ENCODE assay signal across 1 cellular context in genomic region chr5:177554474-177555111, GRCh38.
TF ChIP-seq lines count a peak whose summit lies in the region.

FAM193B (minus strand) TSS chr5:177554563; CDS start chr5:177554458, 105 bp downstream.

TF ChIP-seq in HepG2, 621 proteins besides CTCF, POLR2A, EP300 and RAD21 (continued from another document and continues in another):
- peak; percentile 38; the same call in 1 of the 2 replicates for TF ChIP-seq ZGPAT (CRISPR knock-in tag; IDR thresholded peaks at IDR 0.05)
- TF ChIP-seq THAP8 (CRISPR knock-in tag; IDR thresholded peaks at IDR 0.05; ENCODE audit: borderline replicate concordance) = no peak
- TF ChIP-seq SCMH1 (CRISPR knock-in tag; IDR thresholded peaks at IDR 0.05; ENCODE audit: borderline replicate concordance) = no peak
- no peak for TF ChIP-seq PHB2 (IDR thresholded peaks at IDR 0.05; ENCODE audit: partially characterized antibody)
- TF ChIP-seq TEAD3 (CRISPR knock-in tag; optimal IDR thresholded peaks at IDR 0.05; ENCODE audit: borderline replicate concordance) = peak; percentile 45
- TF ChIP-seq ZNF878 (CRISPR knock-in tag; IDR thresholded peaks at IDR 0.05) = no peak
- no peak for TF ChIP-seq CCAR2 (optimal IDR thresholded peaks at IDR 0.05; ENCODE audit: low read depth, low read length)
- no peak for TF ChIP-seq TRAFD1 (CRISPR knock-in tag; IDR thresholded peaks at IDR 0.05; ENCODE audit: borderline replicate concordance)
- peak; percentile 81; the same call in 1 of the 2 replicates for TF ChIP-seq ZFP37 (CRISPR knock-in tag; IDR thresholded peaks at IDR 0.05; ENCODE audit: borderline replicate concordance)
- no peak for TF ChIP-seq RFX1 (IDR thresholded peaks at IDR 0.05)
- TF ChIP-seq ZNF788 (CRISPR knock-in tag; IDR thresholded peaks at IDR 0.05; ENCODE audit: borderline replicate concordance) = no peak
- no peak for TF ChIP-seq ZSCAN12 (CRISPR knock-in tag; IDR thresholded peaks at IDR 0.05)
- TF ChIP-seq ZBTB34 (CRISPR knock-in tag; IDR thresholded peaks at IDR 0.05) = no peak
- no peak for TF ChIP-seq ZNF674 (CRISPR knock-in tag; IDR thresholded peaks at IDR 0.05; ENCODE audit: low read depth)
- no peak for TF ChIP-seq BORCS8-MEF2B (CRISPR knock-in tag; IDR thresholded peaks at IDR 0.05)
- TF ChIP-seq MIXL1 (CRISPR knock-in tag; IDR thresholded peaks at IDR 0.05) = 0 out of 2 replicates have a peak, but pooled peaks have one; percentile 31
- no peak for TF ChIP-seq JARID2 (CRISPR knock-in tag; IDR thresholded peaks at IDR 0.05; ENCODE audit: insufficient replicate concordance)
- TF ChIP-seq ZNF747 (CRISPR knock-in tag; IDR thresholded peaks at IDR 0.05; ENCODE audit: borderline replicate concordance) = no peak
- TF ChIP-seq SIN3B (IDR thresholded peaks at IDR 0.05; ENCODE audit: low read length) = no peak
- TF ChIP-seq ZNF800 (CRISPR knock-in tag; IDR thresholded peaks at IDR 0.05) = no peak
- TF ChIP-seq GATAD2A (CRISPR knock-in tag; IDR thresholded peaks at IDR 0.05) = peak; percentile 49
- 0 out of 2 replicates have a peak, but pooled peaks have one; percentile 31 for TF ChIP-seq TFDP1 (CRISPR knock-in tag; IDR thresholded peaks at IDR 0.05; ENCODE audit: borderline replicate concordance)
- peak; percentile 91 for TF ChIP-seq ZNF574 (CRISPR knock-in tag; IDR thresholded peaks at IDR 0.05)
- TF ChIP-seq ARNT (IDR thresholded peaks at IDR 0.05) = no peak
- TF ChIP-seq GZF1 (CRISPR knock-in tag; IDR thresholded peaks at IDR 0.05) = no peak
- TF ChIP-seq PHF5A (CRISPR knock-in tag; IDR thresholded peaks at IDR 0.05; ENCODE audit: low read depth, unreplicated experiment) = no peak
- no peak for TF ChIP-seq CBX1 (IDR thresholded peaks at IDR 0.05; ENCODE audit: low read depth)
- no peak for TF ChIP-seq ZFP62 (CRISPR knock-in tag; IDR thresholded peaks at IDR 0.05)
- peak; percentile 18; the same call in 1 of the 2 replicates for TF ChIP-seq TFAP4 (IDR thresholded peaks at IDR 0.05; ENCODE audit: borderline replicate concordance, low read depth)
- no peak for TF ChIP-seq GLI4 (CRISPR knock-in tag; IDR thresholded peaks at IDR 0.05; ENCODE audit: borderline replicate concordance)
- peak; percentile 56 for TF ChIP-seq POLR2G (IDR thresholded peaks at IDR 0.05; ENCODE audit: low read depth, low read length)
- no peak for TF ChIP-seq ZNF576 (CRISPR knock-in tag; IDR thresholded peaks at IDR 0.05)
- no peak for TF ChIP-seq CBX2 (IDR thresholded peaks at IDR 0.05; ENCODE audit: low read depth, low read length)
- no peak for TF ChIP-seq CBX2 (CRISPR knock-in tag; IDR thresholded peaks at IDR 0.05; ENCODE audit: low read depth)
- TF ChIP-seq ZBTB43 (CRISPR knock-in tag; conservative IDR thresholded peaks at IDR 0.05) = no peak
- no peak for TF ChIP-seq SP1 (IDR thresholded peaks at IDR 0.05)
- TF ChIP-seq SP1 (CRISPR knock-in tag; IDR thresholded peaks at IDR 0.05) = no peak
- TF ChIP-seq SMARCE1 (IDR thresholded peaks at IDR 0.05; ENCODE audit: borderline replicate concordance) = no peak
- peak; percentile 91 for TF ChIP-seq THAP11 (CRISPR knock-in tag; IDR thresholded peaks at IDR 0.05)
- TF ChIP-seq ZNF550 (CRISPR knock-in tag; IDR thresholded peaks at IDR 0.05; ENCODE audit: borderline replicate concordance) = no peak
- no peak for TF ChIP-seq NFE2L2 (IDR thresholded peaks at IDR 0.05; ENCODE audit: low read length)
- TF ChIP-seq KDM5B (CRISPR knock-in tag; IDR thresholded peaks at IDR 0.05; ENCODE audit: borderline replicate concordance) = no peak
- TF ChIP-seq ZSCAN5A (CRISPR knock-in tag; IDR thresholded peaks at IDR 0.05; ENCODE audit: borderline replicate concordance) = no peak
- no peak for TF ChIP-seq ZNF430 (CRISPR knock-in tag; IDR thresholded peaks at IDR 0.05)
- TF ChIP-seq ARID4A (CRISPR knock-in tag; IDR thresholded peaks at IDR 0.05; ENCODE audit: borderline replicate concordance) = no peak; the same call in 1 of the 2 replicates
